ENCODE assay signal across 1 cellular context in genomic region chr16:1777375-1778199, GRCh38.
TF ChIP-seq lines count a peak whose summit lies in the region.

No MANE protein-coding gene starts in this region.

TF ChIP-seq in GM23338, 12 proteins besides CTCF, POLR2A, EP300 and RAD21:
- TF ChIP-seq POLR2AphosphoS5 (IDR thresholded peaks at IDR 0.05; ENCODE audit: low read depth) (0 out of 2 replicates have a peak, but pooled peaks have one; percentile 30), EZH2phosphoT487 (IDR thresholded peaks at IDR 0.05; ENCODE audit: unreplicated experiment) (no peak)
TF ChIP-seq in GM23338: peak in this region for 1.
